In genomic region chr16:10210979-10211378, GRCh38 we compare ENCODE assay signal across 1 cellular context.
TF ChIP-seq lines count a peak whose summit lies in the region.

No MANE protein-coding gene starts in this region.

TF ChIP-seq in H1, 55 proteins besides CTCF, POLR2A, EP300 and RAD21:
- TF ChIP-seq TEAD4 (IDR thresholded peaks at IDR 0.05; ENCODE audit: low read depth, low read length) (no peak), NRF1 (IDR thresholded peaks at IDR 0.05; ENCODE audit: low read depth, low read length) (no peak), TBP (IDR thresholded peaks at IDR 0.05; ENCODE audit: low read depth, low read length) (no peak), KDM5A (IDR thresholded peaks at IDR 0.05; ENCODE audit: low read length) (no peak), EGR1 (IDR thresholded peaks at IDR 0.05; ENCODE audit: borderline replicate concordance, low read depth, low read length) (no peak), RFX5 (IDR thresholded peaks at IDR 0.05; ENCODE audit: borderline replicate concordance, low read depth, low read length) (no peak)
- TF ChIP-seq, protein P1, sequence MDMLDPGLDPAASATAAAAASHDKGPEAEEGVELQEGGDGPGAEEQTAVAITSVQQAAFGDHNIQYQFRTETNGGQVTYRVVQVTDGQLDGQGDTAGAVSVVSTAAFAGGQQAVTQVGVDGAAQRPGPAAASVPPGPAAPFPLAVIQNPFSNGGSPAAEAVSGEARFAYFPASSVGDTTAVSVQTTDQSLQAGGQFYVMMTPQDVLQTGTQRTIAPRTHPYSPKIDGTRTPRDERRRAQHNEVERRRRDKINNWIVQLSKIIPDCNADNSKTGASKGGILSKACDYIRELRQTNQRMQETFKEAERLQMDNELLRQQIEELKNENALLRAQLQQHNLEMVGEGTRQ (IDR thresholded peaks at IDR 0.05; ENCODE audit: low read length): no peak
